ENCODE assay signal across 20 cellular contexts in genomic region chr21:41229527-41230248, GRCh38.
"Had no signal": no experiment of that assay in that cellular context is flagged by ENCODE, and none has a peak within 500 bp of the region (broad histone marks: within the 10 kb centered on the region; RNA-seq: fewer than 3 reads in every experiment).

No MANE protein-coding gene starts in this region.

- H3K4me3 Mint-ChIP-seq: activated CD4-positive, alpha-beta T cell treated with anti-CD3 and anti-CD28 coated beads for 36 hours; activated naive CD8-positive, alpha-beta T cell treated with anti-CD3 and anti-CD28 coated beads for 36 hours; endodermal cell; T-helper 2 cell treated with Interferon-gamma antibody and Interleukin-4, amounts not matched to agents 5 μg/mL and 100 μg/mL, for 36 hours had no signal

- H3K36me3 Mint-ChIP-seq: activated naive CD8-positive, alpha-beta T cell treated with anti-CD3 and anti-CD28 coated beads for 36 hours had no signal

- FAIRE-seq: colon, keratinocyte, TTC549, urothelium cell line had no signal

- H3K9me3 ChIP-seq: body of pancreas, lower lobe of right lung, thyroid gland had no signal

- ATAC-seq: activated CD4-positive, alpha-beta T cell treated with anti-CD3 and anti-CD28 coated beads for 36 hours; body of pancreas; lower lobe of right lung had no signal

- H3K27me3 ChIP-seq: body of pancreas, dorsolateral prefrontal cortex, thyroid gland had no signal

- H3K27ac Mint-ChIP-seq: activated CD4-positive, alpha-beta T cell treated with anti-CD3 and anti-CD28 coated beads for 36 hours; activated naive CD8-positive, alpha-beta T cell treated with anti-CD3 and anti-CD28 coated beads for 36 hours; endodermal cell; T-helper 2 cell treated with Interferon-gamma antibody and Interleukin-4, amounts not matched to agents 5 μg/mL and 100 μg/mL, for 36 hours had no signal

- H3K4me1 Mint-ChIP-seq: endodermal cell had no signal

- H3K4me3 ChIP-seq: body of pancreas, dorsolateral prefrontal cortex, lower lobe of right lung, thyroid gland had no signal

- H3K4me1 ChIP-seq: body of pancreas, lower lobe of right lung had no signal

- H3K9me3 Mint-ChIP-seq: activated naive CD8-positive, alpha-beta T cell treated with anti-CD3 and anti-CD28 coated beads for 36 hours; endodermal cell; T-helper 2 cell treated with Interferon-gamma antibody and Interleukin-4, amounts not matched to agents 5 μg/mL and 100 μg/mL, for 36 hours had no signal

- DNase-seq: activated CD4-positive, alpha-beta T cell treated with anti-CD3 and anti-CD28 coated beads for 36 hours; activated CD4-positive, alpha-beta T cell treated with anti-CD3 and anti-CD28 coated beads, Interleukin-2, amount 50 U/mL, for 48 hours; activated gamma-delta T cell; activated naive CD8-positive, alpha-beta T cell treated with anti-CD3 and anti-CD28 coated beads for 36 hours; body of pancreas; central memory CD4-positive, alpha-beta T cell; dorsolateral prefrontal cortex; endodermal cell; foreskin melanocyte; hypothalamus; lower lobe of right lung; retina; stimulated activated naive CD4-positive, alpha-beta T cell treated with Interleukin-2 at 50 U/mL for 16 hours; thyroid gland had no signal

- H3K36me3 ChIP-seq: lower lobe of right lung had no signal

- H3K27ac ChIP-seq: body of pancreas, dorsolateral prefrontal cortex, epithelial cell of prostate, lower lobe of right lung, thyroid gland had no signal
